In the genomic region with DNA sequence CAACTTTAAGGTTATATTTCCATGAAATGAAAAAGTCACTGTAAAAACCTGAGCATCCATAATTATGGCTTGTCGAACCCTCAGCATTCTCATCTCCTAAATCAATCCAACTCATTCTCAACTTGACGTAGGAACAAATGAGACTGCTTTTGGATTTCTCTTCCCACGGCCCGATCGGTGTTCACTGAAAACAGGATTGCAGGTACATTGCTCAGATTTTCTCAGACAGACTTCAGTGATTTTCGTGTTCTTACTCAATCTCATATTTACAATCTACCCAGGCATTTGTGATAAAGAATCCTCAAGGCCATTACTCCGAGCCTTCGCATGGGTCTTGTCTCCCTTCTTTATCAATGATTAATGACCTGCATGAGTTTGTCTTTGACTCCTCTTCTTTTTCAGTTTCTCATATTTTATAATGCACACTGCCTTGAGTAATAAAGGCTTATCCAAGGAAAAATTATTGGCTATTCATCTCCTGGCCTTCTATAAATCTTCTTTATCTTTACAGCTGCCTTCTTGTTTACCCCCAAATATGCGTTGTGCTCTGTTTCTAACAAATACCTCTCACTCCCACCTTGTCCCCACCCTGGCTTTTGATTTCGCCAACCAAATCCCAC, we compare ENCODE assay signal across 20 cellular contexts.
DNase-seq lines count a peak whose midpoint lies in the region; ATAC-seq lines count a peak whose summit lies in the region.
"Had no signal": no experiment of that assay in that cellular context is flagged by ENCODE, and none has a peak within 500 bp of the region (broad histone marks: within the 10 kb centered on the region; RNA-seq: fewer than 3 reads in every experiment).

No MANE protein-coding gene starts in this region.

- H3K36me3 ChIP-seq in mesendoderm (ENCODE audit: control insufficient read depth, insufficient read depth, low read length) = no peaks in the 10 kb centered on the region
- H3K36me3 ChIP-seq: BE2C; BLaER1 treated with 17β-estradiol and CSF1 and Interleukin-3, amounts not matched to agents 10 nM and 100 nM; HAP-1 had no signal

- no peak overlapping the region for H2BK5ac ChIP-seq in mesendoderm (ENCODE audit: low read length)

- H4K5ac ChIP-seq in mesendoderm (ENCODE audit: low read length) = no peak overlapping the region

- WGBS in mesendoderm (ENCODE audit: extremely low coverage, insufficient coverage, low lambda C conversion rate) = no CpG with 5 or more reads among the region's 10 CpGs

- no peak for ATAC-seq in HG03139 (IDR thresholded peaks at IDR 0.05; ENCODE audit: unreplicated experiment)
- ATAC-seq: GM12878 had no signal

- H3K9ac ChIP-seq in mesendoderm (ENCODE audit: low read length) = no peak overlapping the region
- H3K9ac ChIP-seq: BLaER1 treated with 17β-estradiol and CSF1 and Interleukin-3, amounts not matched to agents 10 nM and 100 nM had no signal

- no peak overlapping the region for H3K27ac ChIP-seq in mesendoderm (ENCODE audit: low read depth, low read length)
- H3K27ac ChIP-seq: BLaER1 treated with 17β-estradiol and CSF1 and Interleukin-3, amounts not matched to agents 10 nM and 100 nM had no signal

- peak overlapping the region; percentile 54 for H2BK120ac ChIP-seq in mesendoderm (ENCODE audit: low read depth, low read length)

- H3K4me3 ChIP-seq in mesendoderm (ENCODE audit: low read length) = no peak overlapping the region
- H3K4me3 ChIP-seq: BLaER1 treated with 17β-estradiol and CSF1 and Interleukin-3, amounts not matched to agents 10 nM and 100 nM; GM12878; HAP-1 had no signal

- H4K8ac ChIP-seq in mesendoderm (ENCODE audit: low read depth, low read length) = no peak overlapping the region

- H3K4ac ChIP-seq in mesendoderm (ENCODE audit: low read depth, low read length) = no peak overlapping the region

- no peaks in the 10 kb centered on the region for H3K79me1 ChIP-seq in mesendoderm (ENCODE audit: low read length)

- H2BK15ac ChIP-seq in mesendoderm (replicated peaks; ENCODE audit: low read depth) = no peak overlapping the region

- no peaks in the 10 kb centered on the region for H3K79me2 ChIP-seq in mesendoderm (ENCODE audit: control insufficient read depth, insufficient read depth, low read length)

- no peak overlapping the region for H3K4me2 ChIP-seq in mesendoderm (ENCODE audit: low read length)
- H3K4me2 ChIP-seq: BLaER1 treated with 17β-estradiol and CSF1 and Interleukin-3, amounts not matched to agents 10 nM and 100 nM had no signal

- H3K23ac ChIP-seq in mesendoderm (ENCODE audit: low read length) = no peak overlapping the region

- H3K56ac ChIP-seq in mesendoderm (ENCODE audit: low read length) = no peak overlapping the region

- H3K27me3 ChIP-seq in mesendoderm (ENCODE audit: insufficient read depth, low read length, poor library complexity) = no peaks in the 10 kb centered on the region
- H3K27me3 ChIP-seq: BE2C; BLaER1 treated with 17β-estradiol and CSF1 and Interleukin-3, amounts not matched to agents 10 nM and 100 nM had no signal

- DNase-seq in amniotic epithelial cell (ENCODE audit: low read depth) (peak; percentile 97), mesendoderm (no peak), putamen (ENCODE audit: low spot score) (peak; percentile 69), LoVo (ENCODE audit: low spot score) (no peak), HK-2 (ENCODE audit: unreplicated experiment) (no peak)
- DNase-seq: ACHN; AML-193; BE2C; CD4-positive, alpha-beta T cell; CD8-positive, alpha-beta memory T cell; DMS 273 treated with DMSO at 0.1 percent for 48 hours; DMS79; EL; GDM1; GOT3; HFFc6 had no signal

- H2AK5ac ChIP-seq in mesendoderm (ENCODE audit: low read length) = no peak overlapping the region

- no peak overlapping the region for H3K18ac ChIP-seq in mesendoderm (ENCODE audit: low read length)

- no peaks in the 10 kb centered on the region for H3K4me1 ChIP-seq in mesendoderm (ENCODE audit: control insufficient read depth, low read depth, low read length)
- H3K4me1 ChIP-seq: BE2C; BLaER1 treated with 17β-estradiol and CSF1 and Interleukin-3, amounts not matched to agents 10 nM and 100 nM; HAP-1 had no signal

Comparison
In these comparisons a context has a peak if more than half of its experiments do, and no peak if none do; other contexts are left out.
1. DNase-seq: peak in amniotic epithelial cell (single experiment) and putamen (single experiment); none in mesendoderm (single experiment), LoVo (single experiment) and HK-2 (single experiment).